Comparison of ENCODE assay signal across 1 cellular context in the genomic region with DNA sequence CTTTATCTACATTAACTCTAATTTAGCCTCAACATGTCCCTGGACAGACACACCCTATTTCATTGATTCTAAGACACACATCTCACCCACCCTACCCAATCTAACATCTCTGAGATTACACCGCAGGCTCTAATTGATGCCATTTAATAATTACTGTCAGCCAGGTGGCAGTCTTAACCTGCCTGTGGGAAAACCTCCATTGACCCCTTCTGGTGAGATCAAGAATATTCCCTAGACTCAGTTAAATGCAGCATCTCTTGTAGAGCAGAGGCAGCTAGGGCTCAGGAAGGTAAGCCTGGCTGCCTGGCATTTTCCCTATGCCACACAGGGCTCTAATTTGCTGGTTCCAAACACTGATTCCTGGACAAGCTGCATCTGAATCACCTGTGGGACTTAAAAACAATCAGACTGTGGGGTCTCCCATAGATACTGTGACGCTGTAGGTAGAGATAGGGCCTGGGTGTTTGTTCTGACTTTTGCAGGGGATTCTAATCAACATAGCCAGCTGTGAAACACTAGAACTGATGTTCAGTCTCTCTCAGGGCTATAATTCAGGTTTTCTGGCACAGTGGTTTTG.
TF ChIP-seq lines count a peak whose summit lies in the region.

No MANE protein-coding gene starts in this region.

TF ChIP-seq in HCT116, 20 proteins besides CTCF, POLR2A, EP300 and RAD21 (continued from another document):
- TF ChIP-seq ZNF274 (IDR thresholded peaks at IDR 0.05; ENCODE audit: low read depth, low read length) (no peak), POLR2AphosphoS5 (IDR thresholded peaks at IDR 0.05; ENCODE audit: low read depth, low read length) (peak; percentile 49; the same call in 1 of the 2 replicates), YY1 (IDR thresholded peaks at IDR 0.05; ENCODE audit: extremely low read depth, insufficient replicate concordance, low read depth, low read length) (peak; percentile 55)
- TF ChIP-seq, protein P1, sequence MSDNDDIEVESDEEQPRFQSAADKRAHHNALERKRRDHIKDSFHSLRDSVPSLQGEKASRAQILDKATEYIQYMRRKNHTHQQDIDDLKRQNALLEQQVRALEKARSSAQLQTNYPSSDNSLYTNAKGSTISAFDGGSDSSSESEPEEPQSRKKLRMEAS (IDR thresholded peaks at IDR 0.05), result no peak
